In the genomic region with DNA sequence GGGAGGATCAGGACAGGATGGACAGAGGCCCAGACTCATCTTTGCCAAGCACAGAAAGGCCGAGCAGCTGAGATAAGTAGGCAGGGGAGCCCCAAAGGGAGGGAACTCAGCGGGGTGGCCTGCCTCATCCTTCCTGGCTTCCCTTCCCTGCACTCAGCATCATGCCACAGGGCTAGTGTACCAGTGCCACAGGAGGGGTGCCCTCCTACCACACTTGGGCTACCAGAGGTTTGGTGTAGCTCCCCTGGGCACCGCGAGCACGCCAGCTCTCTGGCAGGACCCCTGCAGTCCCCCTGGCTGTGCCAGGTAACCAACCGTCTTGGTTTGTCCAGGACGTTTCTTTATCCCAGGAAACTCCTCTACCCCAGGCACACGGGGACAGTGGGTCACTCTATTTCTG, we compare ENCODE assay signal across 21 cellular contexts.
DNase-seq lines count a peak whose midpoint lies in the region; ATAC-seq, FAIRE-seq and TF ChIP-seq lines count a peak whose summit lies in the region.
"Had no signal": no experiment of that assay in that cellular context is flagged by ENCODE, and none has a peak within 500 bp of the region (broad histone marks: within the 10 kb centered on the region; RNA-seq: fewer than 3 reads in every experiment).

No MANE protein-coding gene starts in this region.

- intact Hi-C loops in GM12878 (cut with micrococcal nuclease; ENCODE audit: unreplicated experiment) = no loop called here
- intact Hi-C loops in posterior vena cava (cut with DNase I) = no loop called here

- H3K27ac Mint-ChIP-seq in activated naive CD8-positive, alpha-beta T cell treated with anti-CD3 and anti-CD28 coated beads, Interleukin-2, amount 50 U/mL, for 24 hours = no peak overlapping the region
- no peak overlapping the region for H3K27ac Mint-ChIP-seq in activated naive CD8-positive, alpha-beta T cell treated with anti-CD3 and anti-CD28 coated beads for 36 hours
- H3K27ac Mint-ChIP-seq: CD4-positive, alpha-beta T cell; H9 had no signal

- no peak for TF ChIP-seq RAD21 in GM12878 (IDR thresholded peaks at IDR 0.05; ENCODE audit: insufficient read depth, low read depth, low read length)

- H4K20me1 ChIP-seq in GM12878 (ENCODE audit: control insufficient read depth, insufficient read depth) = no peaks in the 10 kb centered on the region

- H3K27ac ChIP-seq in GM12878 (ENCODE audit: control insufficient read depth, insufficient read depth) = no peak overlapping the region
- H3K27ac ChIP-seq: GM23248 had no signal

- H3K4me2 ChIP-seq in GM12878 (ENCODE audit: control insufficient read depth, insufficient read depth) = no peak overlapping the region
- H3K4me2 ChIP-seq: SK-N-SH had no signal

- H3K4me1 ChIP-seq in GM12878 (ENCODE audit: control insufficient read depth, insufficient read depth, low read length) = no peaks in the 10 kb centered on the region
- H3K4me1 ChIP-seq: BE2C had no signal

- TF ChIP-seq CTCF in GM12878 (IDR thresholded peaks at IDR 0.05 in 2 of 3, conservative IDR thresholded peaks at IDR 0.05 in 1 of 3; ENCODE audit: control insufficient read depth in 2 of 3, extremely low read depth in 1 of 3, insufficient read depth in 1 of 3, low read depth in 3 of 3, low read length in 3 of 3) = no peak

- TF ChIP-seq EP300 in GM12878 (IDR thresholded peaks at IDR 0.05; ENCODE audit: borderline replicate concordance in 1 of 2, control insufficient read depth in 1 of 2, low read depth in 2 of 2, low read length in 2 of 2) = no peak

- BruUV-seq in GM12878 (replicated peaks; lab: Mats Ljungman, UMichigan) = no TSS peak

- in situ Hi-C loops in GM12878 (cut with MboI) = no loop called here

- CTCF ChIA-PET in GM12878 (lab: Yijun Ruan, JAX) = interaction anchor here (1.6 kb wide), 1 partner anchor 44 kb away, joined by 7 read pairs; no protein-coding TSS in a partner anchor

- SMC1A ChIA-PET in GM12878 (lab: Charles Lee; ENCODE audit: uncharacterized antibody, unreplicated experiment) = interaction anchor here (0.7 to 1.8 kb wide), 2 partner anchors 42 to 44 kb away, joined by 3 to 4 read pairs; no protein-coding TSS in a partner anchor

- no peak overlapping the region for H3K4me3 ChIP-seq in GM12878
- H3K4me3 ChIP-seq: GM23248 had no signal

- no peaks in the 10 kb centered on the region for H3K36me3 ChIP-seq in GM12878 (ENCODE audit: control insufficient read depth in 2 of 2, insufficient read depth in 2 of 2, low read length in 1 of 2)
- H3K36me3 ChIP-seq: BE2C had no signal

- no peaks in the 10 kb centered on the region; the same call in 2 of the 3 replicates for H3K9me3 ChIP-seq in GM12878 (replicated peaks; ENCODE audit: control insufficient read depth, insufficient read depth, low read length)
- H3K9me3 ChIP-seq: BE2C, SK-N-SH had no signal

- peaks cover 6% of the 10 kb centered on the region for H3K27me3 Mint-ChIP-seq in activated naive CD8-positive, alpha-beta T cell treated with anti-CD3 and anti-CD28 coated beads, Interleukin-2, amount 50 U/mL, for 24 hours
- H3K27me3 Mint-ChIP-seq in activated naive CD8-positive, alpha-beta T cell treated with anti-CD3 and anti-CD28 coated beads for 36 hours = peaks cover 4% of the 10 kb centered on the region

- H3K4me1 Mint-ChIP-seq in activated naive CD8-positive, alpha-beta T cell treated with anti-CD3 and anti-CD28 coated beads, Interleukin-2, amount 50 U/mL, for 24 hours = no peaks in the 10 kb centered on the region
- H3K4me1 Mint-ChIP-seq in activated naive CD8-positive, alpha-beta T cell treated with anti-CD3 and anti-CD28 coated beads for 36 hours = no peaks in the 10 kb centered on the region

- H3K4me3 Mint-ChIP-seq in activated naive CD8-positive, alpha-beta T cell treated with anti-CD3 and anti-CD28 coated beads, Interleukin-2, amount 50 U/mL, for 24 hours = no peak overlapping the region
- no peak overlapping the region for H3K4me3 Mint-ChIP-seq in activated naive CD8-positive, alpha-beta T cell treated with anti-CD3 and anti-CD28 coated beads for 36 hours
- H3K4me3 Mint-ChIP-seq: CD4-positive, alpha-beta T cell; H9; HFFc6 had no signal

- no peak for TF ChIP-seq POLR2A in GM12878 (IDR thresholded peaks at IDR 0.05; ENCODE audit: low read depth, low read length)

- no peaks in the 10 kb centered on the region for H3K36me3 Mint-ChIP-seq in activated naive CD8-positive, alpha-beta T cell treated with anti-CD3 and anti-CD28 coated beads, Interleukin-2, amount 50 U/mL, for 24 hours (ENCODE audit: low read depth)
- no peaks in the 10 kb centered on the region for H3K36me3 Mint-ChIP-seq in activated naive CD8-positive, alpha-beta T cell treated with anti-CD3 and anti-CD28 coated beads for 36 hours

- POLR2A ChIA-PET in GM12878 (lab: Charles Lee) = no interaction called here

- H3K27me3 ChIP-seq in GM12878 (replicated peaks in 1 of 2; ENCODE audit: control insufficient read depth in 2 of 2, insufficient read depth in 2 of 2, low read length in 1 of 2) = no peaks in the 10 kb centered on the region
- H3K27me3 ChIP-seq: BE2C had no signal

- WGBS in GM12878 (ENCODE audit: insufficient coverage, insufficient replicate concordance, low lambda C conversion rate, missing lambda C conversion rate) = 39% methylated on average over 8 of the region's 8 CpGs

- no peaks in the 10 kb centered on the region for H3K9me3 Mint-ChIP-seq in activated naive CD8-positive, alpha-beta T cell treated with anti-CD3 and anti-CD28 coated beads, Interleukin-2, amount 50 U/mL, for 24 hours
- H3K9me3 Mint-ChIP-seq in activated naive CD8-positive, alpha-beta T cell treated with anti-CD3 and anti-CD28 coated beads for 36 hours = no peaks in the 10 kb centered on the region
- H3K9me3 Mint-ChIP-seq: CD4-positive, alpha-beta T cell; H9; HFFc6 had no signal

- no peak for DNase-seq in activated naive CD8-positive, alpha-beta T cell treated with anti-CD3 and anti-CD28 coated beads, Interleukin-2, amount 50 U/mL, for 24 hours
- DNase-seq in activated naive CD8-positive, alpha-beta T cell treated with anti-CD3 and anti-CD28 coated beads for 36 hours = no peak
- DNase-seq in GM12878 (ENCODE audit: low read depth, low spot score) = no peak
- DNase-seq in posterior vena cava (ENCODE audit: low spot score) = peak; percentile 71
- DNase-seq in activated CD4-positive, CD25-positive, alpha-beta regulatory T cell treated with anti-CD3 and anti-CD28 coated beads, Interleukin-2, amount 50 U/mL, for 72 hours = no peak
- DNase-seq in kidney glomerular epithelial cell (lab: John Stamatoyannopoulos, UW) = no peak
- DNase-seq: BE2C, DMS53, H9, KBM-7, NCI-H2029, NCI-H446, NCI-H524 treated with DMSO at 0.1 percent for 48 hours, NCI-H774, SK-N-SH had no signal

- peak; percentile 22 for ATAC-seq in activated naive CD8-positive, alpha-beta T cell treated with anti-CD3 and anti-CD28 coated beads, Interleukin-2, amount 50 U/mL, for 24 hours
- ATAC-seq in GM12878 = no peak
- ATAC-seq in HG03439 (IDR thresholded peaks at IDR 0.05; ENCODE audit: unreplicated experiment) = no peak

- FAIRE-seq in GM12878 (lab: Jason Lieb, UNC) = no peak
- FAIRE-seq: D721Med, RCC 7860 had no signal

- no peaks in the 10 kb centered on the region for H3K79me2 ChIP-seq in GM12878 (ENCODE audit: control insufficient read depth, insufficient read depth, low read length)

- no peak overlapping the region for H2AFZ ChIP-seq in GM12878 (ENCODE audit: control insufficient read depth, low read depth, low read length)

- no peak overlapping the region for H3K9ac ChIP-seq in GM12878 (ENCODE audit: control insufficient read depth, insufficient read depth, low read length)
- H3K9ac ChIP-seq: GM23248, SK-N-SH had no signal

- RAD21 ChIA-PET in GM12878 (lab: Charles Lee; ENCODE audit: unreplicated experiment) = interaction anchor here (0.9 kb wide), 1 partner anchor 43 kb away, joined by 3 read pairs; no protein-coding TSS in a partner anchor

TF ChIP-seq in GM12878, 131 proteins besides CTCF, POLR2A, EP300 and RAD21:
- 0 out of 2 replicates have a peak, but pooled peaks have one; percentile 21 for TF ChIP-seq FOXK2 (IDR thresholded peaks at IDR 0.05)
- TF ChIP-seq MEF2A (IDR thresholded peaks at IDR 0.05; ENCODE audit: insufficient read depth, low read depth, low read length) = no peak
